Comparison of ENCODE assay signal across 1 cellular context in the genomic region with DNA sequence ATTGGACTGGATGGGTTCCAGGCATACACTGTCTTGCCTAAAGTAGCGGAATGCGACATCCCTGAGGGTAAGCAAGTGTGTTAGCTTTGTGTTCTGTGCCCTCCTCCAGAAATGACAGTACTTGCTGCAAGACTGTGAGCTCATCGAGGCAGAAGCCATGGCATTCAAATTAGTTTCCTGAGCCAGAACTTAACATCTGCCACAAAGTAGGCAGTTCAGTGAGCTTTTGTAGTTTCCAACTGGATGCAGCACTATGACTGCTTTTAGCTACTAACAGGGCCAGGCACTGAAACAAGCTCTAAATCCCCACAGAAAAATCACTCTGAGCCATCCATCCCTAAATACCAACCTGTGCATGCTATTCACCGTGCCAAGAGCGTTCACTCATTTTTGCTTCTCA.
TF ChIP-seq lines count a peak whose summit lies in the region.

No MANE protein-coding gene starts in this region.

TF ChIP-seq in HCT116, 20 proteins besides CTCF, POLR2A, EP300 and RAD21 (continued from another document):
- TF ChIP-seq EZH2 (IDR thresholded peaks at IDR 0.05): no peak
